ENCODE assay signal across 8 cellular contexts in the genomic region with DNA sequence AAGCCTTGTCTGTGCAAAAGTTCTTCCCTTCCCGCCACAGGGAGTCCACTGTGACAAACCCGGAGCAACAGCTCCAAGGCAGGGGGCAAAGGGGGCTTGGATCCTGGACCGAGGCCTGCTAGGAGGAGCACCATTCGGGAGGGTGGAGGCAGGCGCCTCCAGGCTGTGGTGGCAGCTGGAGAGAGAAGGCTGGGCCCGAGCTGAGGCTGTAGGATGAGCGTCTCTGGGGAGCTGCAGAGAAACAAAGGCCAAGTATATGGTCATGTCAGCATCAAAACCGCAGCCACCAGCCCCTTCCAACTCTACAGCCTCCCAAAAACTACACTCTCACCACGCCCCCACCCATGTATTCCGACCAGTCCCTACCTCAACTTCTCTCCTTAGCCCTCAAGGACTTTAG. TPM values are rescaled to one million over a fixed set of nuclear protein-coding genes. Genes with fewer than 3 reads are reported as not detected.
DNase-seq lines count a peak whose midpoint lies in the region; ATAC-seq lines count a peak whose summit lies in the region.

No MANE protein-coding gene starts in this region.

- H3K9ac ChIP-seq in HUES64 (ENCODE audit: low read depth, low read length), result peak overlapping the region; percentile 90
- peak overlapping the region; percentile 87 for H3K9ac ChIP-seq in iPS-18a (ENCODE audit: low read length)

- peak overlapping the region; percentile 96 to 99 for H3K4me3 Mint-ChIP-seq in stimulated activated naive B cell treated with anti-CD40 and anti-IgM and Interleukin-4, amounts not matched to agents 10 μg/mL and 1 μg/mL and 100 μg/mL, for 72 hours

- no peaks in the 10 kb centered on the region for H3K9me3 Mint-ChIP-seq in activated naive CD4-positive, alpha-beta T cell treated with anti-CD3 and anti-CD28 coated beads, Interleukin-2, amount 50 U/mL, for 72 hours
- H3K9me3 Mint-ChIP-seq in stimulated activated naive B cell treated with anti-CD40 and anti-IgM and Interleukin-4, amounts not matched to agents 10 μg/mL and 1 μg/mL and 100 μg/mL, for 72 hours, result no peaks in the 10 kb centered on the region

- H3K27ac Mint-ChIP-seq in activated naive CD4-positive, alpha-beta T cell treated with anti-CD3 and anti-CD28 coated beads, Interleukin-2, amount 50 U/mL, for 72 hours, result peak overlapping the region; percentile 97 to 99
- peak overlapping the region; percentile 99 for H3K27ac Mint-ChIP-seq in stimulated activated naive B cell treated with anti-CD40 and anti-IgM and Interleukin-4, amounts not matched to agents 10 μg/mL and 1 μg/mL and 100 μg/mL, for 72 hours

- WGBS in HUES64, result 51% methylated on average over 10 of the region's 10 CpGs

- H3K36me3 ChIP-seq in HUES64 (ENCODE audit: insufficient read depth, low read length) (peaks cover 34% of the 10 kb centered on the region), iPS-18a (ENCODE audit: control insufficient read depth, low read depth, low read length) (peaks cover 12% of the 10 kb centered on the region)

- H3K27me3 ChIP-seq in HUES64 (ENCODE audit: insufficient read depth, low read length), result no peaks in the 10 kb centered on the region
- H3K27me3 ChIP-seq in iPS-18a (ENCODE audit: control insufficient read depth, insufficient read depth, low read length), result no peaks in the 10 kb centered on the region

- H3K4me3 ChIP-seq in HUES64 (ENCODE audit: low read length) (peak overlapping the region; percentile 85), iPS-18a (ENCODE audit: low read length) (peak overlapping the region; percentile 89)

- ATAC-seq in activated naive CD4-positive, alpha-beta T cell treated with anti-CD3 and anti-CD28 coated beads, Interleukin-2, amount 50 U/mL, for 72 hours, result no peak
- ATAC-seq in stimulated activated naive B cell treated with anti-CD40 and anti-IgM and Interleukin-4, amounts not matched to agents 10 μg/mL and 1 μg/mL and 100 μg/mL, for 72 hours (replicated peaks), result no peak
- ATAC-seq in GM21576 (IDR thresholded peaks at IDR 0.05; ENCODE audit: unreplicated experiment) (no peak), HG03342 (IDR thresholded peaks at IDR 0.05; ENCODE audit: unreplicated experiment) (no peak)

- H3K4me1 ChIP-seq in HUES64 (ENCODE audit: insufficient read depth, low read length) (no peaks in the 10 kb centered on the region), iPS-18a (ENCODE audit: control insufficient read depth, low read depth, low read length) (no peaks in the 10 kb centered on the region)

- DNase-seq in activated naive CD4-positive, alpha-beta T cell treated with anti-CD3 and anti-CD28 coated beads, Interleukin-2, amount 50 U/mL, for 72 hours (ENCODE audit: low spot score in 2 of 2), result peak in 1 of 2 donors; percentile 56
- DNase-seq in stimulated activated naive B cell treated with anti-CD40 and anti-IgM and Interleukin-4, amounts not matched to agents 10 μg/mL and 1 μg/mL and 100 μg/mL, for 72 hours, result no peak
- DNase-seq in middle frontal gyrus (ENCODE audit: extremely low spot score, low spot score) (no peak), NCI-H1048 (lab: John Stamatoyannopoulos, UW) (no peak)

- H3K9me3 ChIP-seq in HUES64 (ENCODE audit: insufficient read depth, low read depth, low read length), result no peaks in the 10 kb centered on the region
- H3K9me3 ChIP-seq in iPS-18a (ENCODE audit: control insufficient read depth, low read depth, low read length), result no peaks in the 10 kb centered on the region

- no peak overlapping the region for H3K27ac ChIP-seq in HUES64 (ENCODE audit: low read depth, low read length)
- peak overlapping the region; percentile 99 for H3K27ac ChIP-seq in iPS-18a (ENCODE audit: low read length)

- peaks cover 19 to 21% of the 10 kb centered on the region in 2 donors for H3K36me3 Mint-ChIP-seq in activated naive CD4-positive, alpha-beta T cell treated with anti-CD3 and anti-CD28 coated beads, Interleukin-2, amount 50 U/mL, for 72 hours
- H3K36me3 Mint-ChIP-seq in stimulated activated naive B cell treated with anti-CD40 and anti-IgM and Interleukin-4, amounts not matched to agents 10 μg/mL and 1 μg/mL and 100 μg/mL, for 72 hours, result peaks cover 27 to 46% of the 10 kb centered on the region in 2 donors

- no peaks in the 10 kb centered on the region for H3K27me3 Mint-ChIP-seq in stimulated activated naive B cell treated with anti-CD40 and anti-IgM and Interleukin-4, amounts not matched to agents 10 μg/mL and 1 μg/mL and 100 μg/mL, for 72 hours

- peaks cover 47 to 73% of the 10 kb centered on the region in 2 donors for H3K4me1 Mint-ChIP-seq in stimulated activated naive B cell treated with anti-CD40 and anti-IgM and Interleukin-4, amounts not matched to agents 10 μg/mL and 1 μg/mL and 100 μg/mL, for 72 hours

RNA-seq across cellular contexts. Expression of a gene that starts 0.6 kb away (rescaled TPM):
- polyA plus RNA-seq in HUES64 (2013, experiment 1 of 2), result 13.9 TPM
- 15.6 TPM for polyA plus RNA-seq in HUES64 (2013, experiment 2 of 2)
- 10 to 100 TPM; 19.3 to 33.9 TPM for total RNA-seq in activated naive CD4-positive, alpha-beta T cell treated with anti-CD3 and anti-CD28 coated beads, Interleukin-2, amount 50 U/mL, for 72 hours

RNA-seq across cellular contexts. Expression of a gene that starts 12.9 kb away (rescaled TPM):
- polyA plus RNA-seq in HUES64 (2013, experiment 1 of 2), result 18.0 TPM
- polyA plus RNA-seq in HUES64 (2013, experiment 2 of 2), result 21.2 TPM
- 10 to 100 TPM; 46.4 to 54.9 TPM for total RNA-seq in activated naive CD4-positive, alpha-beta T cell treated with anti-CD3 and anti-CD28 coated beads, Interleukin-2, amount 50 U/mL, for 72 hours

RNA-seq across cellular contexts. Expression of a gene that starts 33.7 kb away (rescaled TPM):
- polyA plus RNA-seq in HUES64 (2013, experiment 1 of 2), result 26.5 TPM
- polyA plus RNA-seq in HUES64 (2013, experiment 2 of 2), result 26.2 TPM
- 100 to 1,000 TPM in 1 of 2 donors, 10 to 100 TPM in 1; 93.0 to 152 TPM for total RNA-seq in activated naive CD4-positive, alpha-beta T cell treated with anti-CD3 and anti-CD28 coated beads, Interleukin-2, amount 50 U/mL, for 72 hours
